ENCODE assay signal across 6 cellular contexts in genomic region chr2:183438541-183438940, GRCh38.
"Had no signal": no experiment of that assay in that cellular context is flagged by ENCODE, and none has a peak within 500 bp of the region (broad histone marks: within the 10 kb centered on the region; RNA-seq: fewer than 3 reads in every experiment).

No MANE protein-coding gene starts in this region.

- ATAC-seq: GM23338, HCT116 had no signal

- H3K27ac Mint-ChIP-seq: GM23338, HFFc6 had no signal

- H3K4me3 Mint-ChIP-seq: GM23338, HFFc6 had no signal

- H3K9me3 Mint-ChIP-seq: GM23338 had no signal

- DNase-seq: H7, HFFc6, IMR-90, KBM-7 had no signal
